Comparison of ENCODE assay signal across 16 cellular contexts in genomic region chr17:31807846-31808245, GRCh38. TPM values are rescaled to one million over a fixed set of nuclear protein-coding genes. Genes with fewer than 3 reads are reported as not detected.
DNase-seq lines count a peak whose midpoint lies in the region; ATAC-seq and TF ChIP-seq lines count a peak whose summit lies in the region.
"Had no signal": no experiment of that assay in that cellular context is flagged by ENCODE, and none has a peak within 500 bp of the region (broad histone marks: within the 10 kb centered on the region; RNA-seq: fewer than 3 reads in every experiment).

No MANE protein-coding gene starts in this region.

- CTCF ChIA-PET in IMR-90 (lab: Yijun Ruan, JAX), result no interaction called here

- H2AK9ac ChIP-seq in IMR-90 (replicated peaks; ENCODE audit: low read depth, low read length, poor library complexity), result no peak overlapping the region

- H3K4me2 ChIP-seq in IMR-90 (ENCODE audit: low read depth, low read length), result no peak overlapping the region
- H3K4me2 ChIP-seq in fibroblast of lung (ENCODE audit: extremely low read depth, insufficient read depth, low read length), result no peak overlapping the region

- in situ Hi-C loops in IMR-90 (cut with MboI; ENCODE audit: low sequenced_read_pairs), result no loop called here

- no peak overlapping the region for H4K5ac ChIP-seq in IMR-90 (ENCODE audit: low read depth, low read length)

- H3K27me3 Mint-ChIP-seq in activated naive CD8-positive, alpha-beta T cell treated with anti-CD3 and anti-CD28 coated beads for 36 hours, result peaks cover under 1% of the 10 kb centered on the region

- TF ChIP-seq CTCF in IMR-90 (conservative IDR thresholded peaks at IDR 0.05; ENCODE audit: low read depth, low read length) (no peak), fibroblast of lung (conservative IDR thresholded peaks at IDR 0.05 in 1 of 2, IDR thresholded peaks at IDR 0.05 in 1 of 2; ENCODE audit: low read depth in 1 of 2, low read length in 2 of 2) (no peak), thyroid gland (IDR thresholded peaks at IDR 0.05) (no peak)

- no peak overlapping the region for H2BK5ac ChIP-seq in IMR-90 (ENCODE audit: low read depth, low read length, poor library complexity, severe bottlenecking)

- no peak overlapping the region for H3K23ac ChIP-seq in IMR-90 (ENCODE audit: low read depth, low read length)

- H4K20me1 ChIP-seq in IMR-90 (ENCODE audit: insufficient read depth, low read length), result no peaks in the 10 kb centered on the region
- H4K20me1 ChIP-seq in fibroblast of lung (ENCODE audit: control insufficient read depth, extremely low read depth, insufficient read depth, low read length), result no peaks in the 10 kb centered on the region

- no peaks in the 10 kb centered on the region for H3K79me1 ChIP-seq in IMR-90 (ENCODE audit: low read depth in 1 of 2, low read length in 2 of 2)

- H3K36me3 Mint-ChIP-seq in activated naive CD8-positive, alpha-beta T cell treated with anti-CD3 and anti-CD28 coated beads for 36 hours, result no peaks in the 10 kb centered on the region
- H3K36me3 Mint-ChIP-seq: CD14-positive monocyte had no signal

- H3K27ac ChIP-seq in IMR-90 (ENCODE audit: insufficient read depth, low read length), result no peak overlapping the region
- H3K27ac ChIP-seq in fibroblast of lung (ENCODE audit: insufficient read depth, low read length), result no peak overlapping the region
- no peak overlapping the region for H3K27ac ChIP-seq in thyroid gland
- H3K27ac ChIP-seq: SK-N-MC had no signal

- no peak overlapping the region for H4K91ac ChIP-seq in IMR-90 (ENCODE audit: insufficient read depth, low read depth, low read length)

- no peaks in the 10 kb centered on the region for H3K9me1 ChIP-seq in IMR-90 (ENCODE audit: insufficient read depth, low read length)

- H2AFZ ChIP-seq in IMR-90 (replicated peaks; ENCODE audit: low read length, poor library complexity) (no peak overlapping the region), fibroblast of lung (ENCODE audit: low read length) (no peak overlapping the region)

- TF ChIP-seq POLR2A in IMR-90 (IDR thresholded peaks at IDR 0.05; ENCODE audit: low read depth, low read length) (no peak), thyroid gland (IDR thresholded peaks at IDR 0.05) (no peak)

- no peaks in the 10 kb centered on the region for H3K79me2 ChIP-seq in fibroblast of lung (ENCODE audit: control insufficient read depth, insufficient read depth, low read length)

- no peak overlapping the region for H2BK15ac ChIP-seq in IMR-90 (ENCODE audit: low read depth, low read length)

- no peaks in the 10 kb centered on the region; the same call in 1 of the 2 replicates for H3K4me1 ChIP-seq in IMR-90 (ENCODE audit: control insufficient read depth, insufficient read depth, low read length)
- no peaks in the 10 kb centered on the region for H3K4me1 ChIP-seq in fibroblast of lung (ENCODE audit: control insufficient read depth, extremely low read depth, insufficient read depth, low read length)
- H3K4me1 ChIP-seq in thyroid gland, result peaks cover 4 to 29% of the 10 kb centered on the region in 2 donors

- H3K18ac ChIP-seq in IMR-90 (ENCODE audit: low read depth, low read length), result no peak overlapping the region

- H2AK5ac ChIP-seq in IMR-90 (ENCODE audit: low read depth, low read length), result no peak overlapping the region

- H4K8ac ChIP-seq in IMR-90 (ENCODE audit: low read depth in 2 of 2, low read length in 2 of 2), result no peak overlapping the region

- no peak overlapping the region for H3K14ac ChIP-seq in IMR-90 (replicated peaks; ENCODE audit: low read depth, low read length)

- POLR2A ChIA-PET in IMR-90 (lab: Charles Lee; ENCODE audit: unreplicated experiment), result no interaction called here

- no peaks in the 10 kb centered on the region for H3K9me3 Mint-ChIP-seq in activated naive CD8-positive, alpha-beta T cell treated with anti-CD3 and anti-CD28 coated beads for 36 hours

- no peak overlapping the region for H2BK120ac ChIP-seq in IMR-90 (ENCODE audit: low read depth, low read length)

- H3K4me3 Mint-ChIP-seq in activated naive CD8-positive, alpha-beta T cell treated with anti-CD3 and anti-CD28 coated beads for 36 hours, result no peak overlapping the region
- H3K4me3 Mint-ChIP-seq: CD14-positive monocyte, H9 had no signal

- H3K56ac ChIP-seq in IMR-90 (ENCODE audit: extremely low read depth, insufficient read depth, low read length), result no peak overlapping the region

- H3K4ac ChIP-seq in IMR-90 (ENCODE audit: low read depth, low read length), result no peak overlapping the region

- DNase-seq in IMR-90, result peak; percentile 50
- DNase-seq in fibroblast of lung (ENCODE audit: low read depth in 2 of 2), result peak; percentile 14 to 34
- DNase-seq in left lobe of liver (ENCODE audit: low spot score), result no peak
- DNase-seq in activated naive CD8-positive, alpha-beta T cell treated with anti-CD3 and anti-CD28 coated beads for 36 hours, result no peak
- no peak for DNase-seq in NCI-H446 treated with DMSO at 0.1 percent for 48 hours (lab: John Stamatoyannopoulos, UW)
- no peak for DNase-seq in thyroid gland
- DNase-seq: ACHN, DND-41, H9, NCI-H1105, NCI-H510A treated with DMSO at 0.1 percent for 48 hours, NCI-H774, SHP77 had no signal

- H3K27me3 ChIP-seq in IMR-90 (ENCODE audit: control insufficient read depth, insufficient read depth, low read length) (no peaks in the 10 kb centered on the region), fibroblast of lung (ENCODE audit: control insufficient read depth, insufficient read depth, low read length) (no peaks in the 10 kb centered on the region), thyroid gland (no peaks in the 10 kb centered on the region)

- H3K9me3 ChIP-seq in IMR-90 (ENCODE audit: control insufficient read depth, insufficient read depth, low read length) (peaks cover 4% of the 10 kb centered on the region; the same call in 1 of the 2 replicates), fibroblast of lung (ENCODE audit: control insufficient read depth, insufficient read depth, low read depth, low read length) (no peaks in the 10 kb centered on the region), thyroid gland (no peaks in the 10 kb centered on the region)

- no peak overlapping the region for H3K9ac ChIP-seq in IMR-90 (ENCODE audit: low read depth, low read length)
- no peak overlapping the region for H3K9ac ChIP-seq in fibroblast of lung (ENCODE audit: insufficient read depth, low read length)

- no peaks in the 10 kb centered on the region for H3K36me3 ChIP-seq in IMR-90 (ENCODE audit: control insufficient read depth, insufficient read depth, low read length)
- no peaks in the 10 kb centered on the region for H3K36me3 ChIP-seq in fibroblast of lung (ENCODE audit: control insufficient read depth, insufficient read depth, low read length)
- H3K36me3 ChIP-seq in thyroid gland, result no peaks in the 10 kb centered on the region

- no peak for TF ChIP-seq RAD21 in IMR-90 (IDR thresholded peaks at IDR 0.05; ENCODE audit: low read length)

- ATAC-seq in IMR-90 (ENCODE audit: low read depth) (peak; percentile 27; the same call in 1 of the 2 replicates), left lobe of liver (peak; percentile 5), HG03342 (IDR thresholded peaks at IDR 0.05; ENCODE audit: unreplicated experiment) (no peak)

- intact Hi-C loops in IMR-90 (cut with micrococcal nuclease) (no loop called here), thyroid gland (cut with DNase I) (no loop called here)

- dilution Hi-C loops in IMR-90 (cut with HindIII; ENCODE audit: low sequenced_read_pairs, unreplicated experiment), result no loop called here

- H3K4me3 ChIP-seq in IMR-90 (ENCODE audit: insufficient read depth, low read depth, low read length) (no peak overlapping the region), fibroblast of lung (replicated peaks in 1 of 4; ENCODE audit: control extremely low read depth in 1 of 4, insufficient read depth in 1 of 4, low read depth in 3 of 4, low read length in 4 of 4) (no peak overlapping the region), thyroid gland (replicated peaks in 1 of 3) (no peak overlapping the region)
- H3K4me3 ChIP-seq: SK-N-MC had no signal

- no peak overlapping the region for H3K27ac Mint-ChIP-seq in activated naive CD8-positive, alpha-beta T cell treated with anti-CD3 and anti-CD28 coated beads for 36 hours
- H3K27ac Mint-ChIP-seq: H9 had no signal

- no peak overlapping the region for H2BK20ac ChIP-seq in IMR-90 (ENCODE audit: low read depth, low read length)

- no TSS peak for BruUV-seq in IMR-90 (replicated peaks; lab: Mats Ljungman, UMichigan)

- no peaks in the 10 kb centered on the region for H3K4me1 Mint-ChIP-seq in activated naive CD8-positive, alpha-beta T cell treated with anti-CD3 and anti-CD28 coated beads for 36 hours
- H3K4me1 Mint-ChIP-seq: H9 had no signal

TF ChIP-seq in IMR-90, 13 proteins besides CTCF, POLR2A, EP300 and RAD21 (continues in another document):
- TF ChIP-seq FOS (IDR thresholded peaks at IDR 0.05; ENCODE audit: low read depth, low read length) (no peak), BHLHE40 (IDR thresholded peaks at IDR 0.05; ENCODE audit: low read depth, low read length) (no peak), CHD1 (IDR thresholded peaks at IDR 0.05; ENCODE audit: low read depth, low read length) (no peak), USF2 (IDR thresholded peaks at IDR 0.05; ENCODE audit: low read depth, low read length) (no peak), SMC3 (IDR thresholded peaks at IDR 0.05; ENCODE audit: low read depth, low read length) (no peak)

RNA-seq across cellular contexts. Expression of gene COPRS, which starts 51.2 kb away (rescaled TPM):
- total RNA-seq in IMR-90 (2012; rRNA removed) (123 and 141 TPM in 2 replicates), fibroblast of lung (96.3 and 97.9 TPM in 2 replicates), left lobe of liver (20.4 TPM), thyroid gland (100 to 1,000 TPM; 114 to 143 (median 128) TPM)
- polyA plus RNA-seq in IMR-90 (2012; rRNA removed) (95.3 and 115 TPM in 2 replicates), fibroblast of lung (98.7 and 108 TPM in 2 replicates)
- polyA plus RNA-seq in IMR-90 (2012; cell fraction: cytosol; rRNA removed), result 87.6 and 167 TPM in 2 replicates
- 24.9 and 50.0 TPM in 2 replicates for polyA plus RNA-seq in IMR-90 (2012; cell fraction: nucleus; rRNA removed; ENCODE audit: low replicate concordance)
- 105 and 128 TPM in 2 replicates for polyA plus RNA-seq in fibroblast of lung (2012)
- polyA minus RNA-seq in fibroblast of lung (ENCODE audit: low replicate concordance), result 16.2 and 17.9 TPM in 2 replicates
- 10 to 100 TPM; 68.3 to 69.8 TPM for total RNA-seq in activated naive CD8-positive, alpha-beta T cell treated with anti-CD3 and anti-CD28 coated beads for 36 hours

Comparison
In these comparisons a context has a peak if more than half of its experiments do, and no peak if none do; other contexts are left out.
1. DNase-seq: peak in IMR-90 (single experiment) and fibroblast of lung (2 of 2); none in left lobe of liver (single experiment), activated naive CD8-positive, alpha-beta T cell treated with anti-CD3 and anti-CD28 coated beads for 36 hours (single experiment), NCI-H446 treated with DMSO at 0.1 percent for 48 hours (single experiment) and thyroid gland (0 of 2).